ENCODE assay signal across 8 cellular contexts in the genomic region with DNA sequence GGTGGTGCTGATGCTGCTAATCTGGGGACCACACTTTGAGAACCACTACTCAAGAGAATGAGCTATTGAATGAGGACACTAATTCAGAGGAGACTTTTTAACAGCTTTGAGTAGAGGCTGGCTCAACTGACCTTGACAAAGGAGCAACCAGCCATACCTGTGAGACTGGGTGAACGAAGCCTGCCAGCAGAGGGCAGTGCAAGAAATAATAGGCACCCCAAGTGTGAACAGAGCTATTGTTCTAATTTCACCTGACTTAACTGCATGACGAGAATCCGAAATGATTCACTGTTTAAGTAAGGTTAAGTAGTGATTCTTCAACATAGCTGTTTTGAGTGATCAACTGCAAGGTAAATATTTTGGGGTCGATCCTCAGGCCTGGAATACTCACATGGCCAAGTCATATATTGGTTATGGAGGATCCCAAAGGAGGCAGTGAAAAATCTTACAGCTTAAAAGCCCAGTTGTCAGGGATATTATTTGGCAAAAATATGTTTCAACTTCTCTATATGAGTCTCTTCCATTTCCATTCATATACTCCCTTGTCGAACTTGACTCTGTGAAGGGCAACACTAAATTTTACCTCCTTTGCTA.
DNase-seq lines count a peak whose midpoint lies in the region; ATAC-seq and TF ChIP-seq lines count a peak whose summit lies in the region.

No MANE protein-coding gene starts in this region.

- no peaks in the 10 kb centered on the region for H3K4me1 Mint-ChIP-seq in T-cell

- peaks cover 0 to under 1% (median 0%) of the 10 kb centered on the region in 3 donors for H3K9me3 Mint-ChIP-seq in T-cell

- TF ChIP-seq CTCF in choroid plexus epithelial cell (conservative IDR thresholded peaks at IDR 0.05; ENCODE audit: low read depth, low read length): peak; percentile 64
- TF ChIP-seq CTCF in upper lobe of left lung (IDR thresholded peaks at IDR 0.05): peak; percentile 47 to 75 (median 66)

- no peak overlapping the region for H4K8ac ChIP-seq in mesendoderm (ENCODE audit: low read depth, low read length)

- no peaks in the 10 kb centered on the region for H3K9me3 ChIP-seq in upper lobe of left lung
- no peaks in the 10 kb centered on the region for H3K9me3 ChIP-seq in effector memory CD4-positive, alpha-beta T cell (ENCODE audit: control insufficient read depth, low read length)

- peaks cover 0 to 3% of the 10 kb centered on the region in 2 donors for H3K27me3 Mint-ChIP-seq in T-cell

- TF ChIP-seq EP300 in upper lobe of left lung (IDR thresholded peaks at IDR 0.05): no peak

- H3K4me1 ChIP-seq in mesendoderm (ENCODE audit: control insufficient read depth, low read depth, low read length) (no peaks in the 10 kb centered on the region), upper lobe of left lung (no peaks in the 10 kb centered on the region)
- no peaks in the 10 kb centered on the region for H3K4me1 ChIP-seq in effector memory CD4-positive, alpha-beta T cell (ENCODE audit: control insufficient read depth, insufficient read depth, low read length, poor library complexity, severe bottlenecking)

- no peaks in the 10 kb centered on the region for H3K27me3 ChIP-seq in mesendoderm (ENCODE audit: insufficient read depth, low read length, poor library complexity)
- no peaks in the 10 kb centered on the region for H3K27me3 ChIP-seq in upper lobe of left lung
- H3K27me3 ChIP-seq in effector memory CD4-positive, alpha-beta T cell (replicated peaks; ENCODE audit: control insufficient read depth, insufficient read depth, low read length, poor library complexity, severe bottlenecking): no peaks in the 10 kb centered on the region

- H3K18ac ChIP-seq in mesendoderm (ENCODE audit: low read length): no peak overlapping the region

- H3K23ac ChIP-seq in mesendoderm (ENCODE audit: low read length): no peak overlapping the region

- H2AK5ac ChIP-seq in mesendoderm (ENCODE audit: low read length): no peak overlapping the region

- no peak overlapping the region for H3K4ac ChIP-seq in mesendoderm (ENCODE audit: low read depth, low read length)

- no CpG with 5 or more reads among the region's 5 CpGs for WGBS in mesendoderm (ENCODE audit: extremely low coverage, insufficient coverage, low lambda C conversion rate)
- WGBS in upper lobe of left lung, 2 donors: 30 to 38% methylated on average over 5 of the region's 5 CpGs

- no peak overlapping the region for H3K27ac Mint-ChIP-seq in T-cell

- no peak overlapping the region for H2BK15ac ChIP-seq in mesendoderm (replicated peaks; ENCODE audit: low read depth)

- H2BK120ac ChIP-seq in mesendoderm (ENCODE audit: low read depth, low read length): no peak overlapping the region

- DNase-seq in G401 (ENCODE audit: low spot score) (peak; percentile 81), T-cell (peak in 21 of 34 experiments; percentile 0 to 30 (median 6)), choroid plexus epithelial cell (ENCODE audit: low read depth) (peak; percentile 30), mesendoderm (peak; percentile 72), upper lobe of left lung (peak in 1 of 2 donors; percentile 72)
- DNase-seq in effector memory CD4-positive, alpha-beta T cell: no peak

- in situ Hi-C loops in G401 (cut with HindIII; ENCODE audit: low sequenced_read_pairs): no loop called here

- no peak overlapping the region for H3K4me3 ChIP-seq in choroid plexus epithelial cell (ENCODE audit: low read depth, low read length)
- H3K4me3 ChIP-seq in mesendoderm (ENCODE audit: low read length): no peak overlapping the region
- no peak overlapping the region for H3K4me3 ChIP-seq in upper lobe of left lung
- no peak overlapping the region for H3K4me3 ChIP-seq in effector memory CD4-positive, alpha-beta T cell (ENCODE audit: insufficient read depth, low read depth, low read length, poor library complexity, severe bottlenecking)

- no peak for TF ChIP-seq POLR2A in upper lobe of left lung (IDR thresholded peaks at IDR 0.05)

- H3K4me3 Mint-ChIP-seq in T-cell: no peak overlapping the region

- H3K36me3 ChIP-seq in mesendoderm (ENCODE audit: control insufficient read depth, insufficient read depth, low read length) (no peaks in the 10 kb centered on the region), upper lobe of left lung (no peaks in the 10 kb centered on the region)
- H3K36me3 ChIP-seq in effector memory CD4-positive, alpha-beta T cell (ENCODE audit: control insufficient read depth, insufficient read depth, low read length): no peaks in the 10 kb centered on the region

- H2BK5ac ChIP-seq in mesendoderm (ENCODE audit: low read length): no peak overlapping the region

- H3K36me3 Mint-ChIP-seq in T-cell: no peaks in the 10 kb centered on the region

- H3K56ac ChIP-seq in mesendoderm (ENCODE audit: low read length): no peak overlapping the region

- CTCF ChIA-PET in T-cell (lab: Charles Lee): interaction anchor here (0.5 to 1.5 kb wide), 7 partner anchors 9 to 606 kb away, joined by 3 to 10 read pairs (median 4); no protein-coding TSS in a partner anchor

- POLR2A ChIA-PET in T-cell (lab: Charles Lee): no interaction called here

- H3K27ac ChIP-seq in mesendoderm (ENCODE audit: low read depth, low read length): no peak overlapping the region
- no peak overlapping the region for H3K27ac ChIP-seq in upper lobe of left lung
- no peak overlapping the region for H3K27ac ChIP-seq in effector memory CD4-positive, alpha-beta T cell (ENCODE audit: insufficient read depth, low read length, poor library complexity, severe bottlenecking)

- no peaks in the 10 kb centered on the region for H3K79me2 ChIP-seq in mesendoderm (ENCODE audit: control insufficient read depth, insufficient read depth, low read length)

- no peak overlapping the region for H4K5ac ChIP-seq in mesendoderm (ENCODE audit: low read length)

- no peaks in the 10 kb centered on the region for H3K79me1 ChIP-seq in mesendoderm (ENCODE audit: low read length)

- H3K9ac ChIP-seq in mesendoderm (ENCODE audit: low read length): no peak overlapping the region

- ATAC-seq in GM19455 (IDR thresholded peaks at IDR 0.05; ENCODE audit: unreplicated experiment) (peak; percentile 97), HG03439 (IDR thresholded peaks at IDR 0.05; ENCODE audit: unreplicated experiment) (peak; percentile 95), T-cell (replicated peaks in 1 of 4) (no peak), upper lobe of left lung (ENCODE audit: low FRiP score in 2 of 2) (peak; percentile 65 to 81)

- H3K4me2 ChIP-seq in mesendoderm (ENCODE audit: low read length): no peak overlapping the region

Comparison
In these comparisons a context has a peak if more than half of its experiments do, and no peak if none do; other contexts are left out.
1. DNase-seq: peak in G401 (single experiment), T-cell (21 of 34), choroid plexus epithelial cell (single experiment) and mesendoderm (single experiment); none in effector memory CD4-positive, alpha-beta T cell (0 of 3).
2. ATAC-seq: peak in GM19455 (single experiment), HG03439 (single experiment) and upper lobe of left lung (2 of 2); none in T-cell (0 of 4).